22 cellular contexts compared by ENCODE assay signal in the genomic region with DNA sequence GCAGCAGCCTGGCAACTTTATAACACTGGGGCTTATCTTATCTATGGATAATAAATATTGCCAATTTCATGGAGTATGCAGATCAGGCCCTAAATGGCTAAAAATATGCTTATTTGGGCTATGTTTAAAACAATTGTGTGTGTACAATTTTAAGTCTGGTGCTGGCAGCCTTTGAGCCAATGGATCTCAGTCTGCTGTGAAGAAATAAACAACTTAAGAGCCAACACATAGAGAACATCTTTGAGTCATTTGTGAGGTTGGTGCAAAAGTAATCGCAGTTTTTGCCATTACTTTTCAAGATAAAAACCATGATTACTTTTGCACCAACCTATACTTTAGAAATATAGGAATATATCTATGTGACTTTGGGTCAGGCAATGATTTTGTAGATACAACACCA.
"Had no signal": no experiment of that assay in that cellular context is flagged by ENCODE, and none has a peak within 500 bp of the region (broad histone marks: within the 10 kb centered on the region; RNA-seq: fewer than 3 reads in every experiment).

No MANE protein-coding gene starts in this region.

- H3K4me3 ChIP-seq: K562, SJSA1, SK-N-MC had no signal

- H3K9ac ChIP-seq: KMS-11 had no signal

- H3K4me1 ChIP-seq: SJSA1 had no signal

- H3K27me3 ChIP-seq: SJSA1 had no signal

- H3K4me2 ChIP-seq: KMS-11 had no signal

- DNase-seq: Kasumi-1, MM.1S, NCI-H1092 treated with DMSO at 0.1 percent for 48 hours, NCI-H1436, NCI-H1930, NCI-H2081, NCI-H2107, NCI-H226, NCI-H446, NCI-H510A, NCI-H524 treated with DMSO at 0.1 percent for 48 hours, NCI-H69, NCI-H774, Right ventricle myocardium superior, RPMI8226, SIG-M5 had no signal

- H3K27ac ChIP-seq: KMS-11, SJSA1, SK-N-MC had no signal

- H3K9me3 ChIP-seq: SJSA1 had no signal

- H3K27me3 Mint-ChIP-seq: IgD-negative memory B cell had no signal

- H3K27ac Mint-ChIP-seq: IgD-negative memory B cell had no signal

- H3K36me3 ChIP-seq: SJSA1 had no signal

- ATAC-seq: HepG2, K562 had no signal
